8 cellular contexts compared by ENCODE assay signal in the genomic region with DNA sequence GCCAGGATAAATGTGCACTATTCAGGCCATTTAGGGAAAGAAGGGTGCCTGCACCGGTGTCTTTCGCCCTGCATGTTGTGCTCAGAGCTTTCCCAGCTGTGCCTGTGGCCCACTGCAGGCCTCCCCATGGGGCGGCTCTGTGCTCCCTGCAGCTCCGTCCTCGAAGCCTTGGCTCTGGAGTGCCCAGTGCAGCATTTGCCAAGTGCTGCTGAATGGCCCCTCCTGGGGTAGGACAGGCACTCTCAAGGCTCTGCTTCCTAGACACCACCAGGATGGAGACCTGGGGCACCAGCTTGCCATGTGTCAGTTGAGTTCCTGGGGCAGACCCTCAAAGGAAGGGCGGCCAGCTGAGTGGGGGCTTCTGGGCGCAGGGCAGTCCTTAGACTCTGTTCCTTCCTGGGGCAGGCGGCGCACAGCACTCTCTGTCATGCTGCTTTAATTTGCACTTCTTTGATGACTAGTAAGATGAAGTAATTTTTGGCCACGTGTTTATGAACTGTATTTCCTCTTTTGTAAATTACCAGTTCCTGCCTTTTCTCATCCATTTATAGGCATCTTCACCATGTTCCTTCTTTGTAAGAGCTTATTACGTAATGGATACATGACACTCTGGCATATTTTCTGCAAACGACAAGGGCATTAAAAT. TPM values are rescaled to one million over a fixed set of nuclear protein-coding genes. Genes with fewer than 3 reads are reported as not detected.
DNase-seq lines count a peak whose midpoint lies in the region; ATAC-seq and TF ChIP-seq lines count a peak whose summit lies in the region.

No MANE protein-coding gene starts in this region.

- H3K4me3 ChIP-seq in breast epithelium, result no peak overlapping the region
- H3K4me3 ChIP-seq in lower leg skin (ENCODE audit: low read depth, poor library complexity, severe bottlenecking), result no peak overlapping the region

- H3K36me3 Mint-ChIP-seq in neural crest cell (ENCODE audit: low read depth), result no peaks in the 10 kb centered on the region

- TF ChIP-seq CTCF in breast epithelium (IDR thresholded peaks at IDR 0.05) (no peak), neural crest cell (conservative IDR thresholded peaks at IDR 0.05) (no peak), lower leg skin (IDR thresholded peaks at IDR 0.05) (no peak)

- no peaks in the 10 kb centered on the region for H3K9me3 Mint-ChIP-seq in neural crest cell

- no peak for ATAC-seq in HG02981 (IDR thresholded peaks at IDR 0.05; ENCODE audit: unreplicated experiment)
- no peak for ATAC-seq in GM19463 (IDR thresholded peaks at IDR 0.05; ENCODE audit: unreplicated experiment)
- ATAC-seq in GM18502 (IDR thresholded peaks at IDR 0.05; ENCODE audit: poor library complexity, unreplicated experiment), result no peak

- H3K27ac Mint-ChIP-seq in neural crest cell (ENCODE audit: unreplicated experiment), result peak overlapping the region; percentile 19

- peaks cover 9% of the 10 kb centered on the region for H3K4me1 Mint-ChIP-seq in neural crest cell

- WGBS in lower leg skin, 2 donors, result 38 to 43% methylated on average over 11 to 12 of the region's 12 CpGs

- DNase-seq in GF-D8 (lab: John Stamatoyannopoulos, UW), result peak; percentile 99
- DNase-seq in RKO (ENCODE audit: low spot score), result peak; percentile 29
- DNase-seq in breast epithelium (ENCODE audit: low spot score in 2 of 2), result no peak
- DNase-seq in neural crest cell (ENCODE audit: low read depth, low spot score), result no peak
- DNase-seq in lower leg skin (ENCODE audit: low spot score in 2 of 2), result no peak

- TF ChIP-seq POLR2A in breast epithelium (IDR thresholded peaks at IDR 0.05) (no peak), lower leg skin (IDR thresholded peaks at IDR 0.05) (no peak)

- no peaks in the 10 kb centered on the region for H3K27me3 Mint-ChIP-seq in neural crest cell (ENCODE audit: low read depth)

- no peaks in the 10 kb centered on the region for H3K9me3 ChIP-seq in breast epithelium

- H3K4me1 ChIP-seq in breast epithelium, result peaks cover 0 to 6% of the 10 kb centered on the region in 2 donors

- no peak overlapping the region for H3K4me3 Mint-ChIP-seq in neural crest cell

- intact Hi-C loops in breast epithelium (cut with DNase I; ENCODE audit: low total_unique reads), result no loop called here
- intact Hi-C loops in lower leg skin (cut with DNase I; ENCODE audit: low total_unique reads), result no loop called here

- H3K36me3 ChIP-seq in breast epithelium, result no peaks in the 10 kb centered on the region

- H3K27me3 ChIP-seq in breast epithelium, result no peaks in the 10 kb centered on the region

- peak overlapping the region; percentile 67 to 83 for H3K27ac ChIP-seq in breast epithelium

RNA-seq across cellular contexts. Expression of a gene that starts 32.1 kb away (rescaled TPM):
- total RNA-seq in breast epithelium (1 to 10 TPM; 5.6 to 8.2 (median 6.3) TPM), neural crest cell (12.1 and 13.8 TPM in 2 replicates), lower leg skin (10 to 100 TPM; 10.0 to 16.2 (median 11.2) TPM)

RNA-seq across cellular contexts. Expression of a gene that starts 32.1 kb away (rescaled TPM):
- total RNA-seq in breast epithelium (10 to 100 TPM in 2 of 3 donors, 1 to 10 TPM in 1; 6.7 to 21.5 (median 14.1) TPM), neural crest cell (26.7 and 28.1 TPM in 2 replicates), lower leg skin (10 to 100 TPM; 24.5 to 28.0 (median 27.1) TPM)

RNA-seq across cellular contexts. Expression of a gene that starts 54.8 kb away (rescaled TPM):
- total RNA-seq in breast epithelium, result 100 to 1,000 TPM; 136 to 198 (median 196) TPM
- total RNA-seq in neural crest cell, result 70.9 and 86.4 TPM in 2 replicates
- total RNA-seq in lower leg skin, result 100 to 1,000 TPM; 224 to 306 (median 272) TPM

RNA-seq across cellular contexts. Expression of a gene that starts 54.9 kb away (rescaled TPM):
- total RNA-seq in breast epithelium (10 to 100 TPM; 13.8 to 22.8 (median 20.6) TPM), neural crest cell (21.7 and 22.2 TPM in 2 replicates), lower leg skin (10 to 100 TPM; 10.9 to 16.8 (median 15.2) TPM)

Comparison
In these comparisons a context has a peak if more than half of its experiments do, and no peak if none do; other contexts are left out.
1. DNase-seq: peak in GF-D8 (single experiment) and RKO (single experiment); none in breast epithelium (0 of 2), neural crest cell (single experiment) and lower leg skin (0 of 2).